12 cellular contexts compared by ENCODE assay signal in the genomic region with DNA sequence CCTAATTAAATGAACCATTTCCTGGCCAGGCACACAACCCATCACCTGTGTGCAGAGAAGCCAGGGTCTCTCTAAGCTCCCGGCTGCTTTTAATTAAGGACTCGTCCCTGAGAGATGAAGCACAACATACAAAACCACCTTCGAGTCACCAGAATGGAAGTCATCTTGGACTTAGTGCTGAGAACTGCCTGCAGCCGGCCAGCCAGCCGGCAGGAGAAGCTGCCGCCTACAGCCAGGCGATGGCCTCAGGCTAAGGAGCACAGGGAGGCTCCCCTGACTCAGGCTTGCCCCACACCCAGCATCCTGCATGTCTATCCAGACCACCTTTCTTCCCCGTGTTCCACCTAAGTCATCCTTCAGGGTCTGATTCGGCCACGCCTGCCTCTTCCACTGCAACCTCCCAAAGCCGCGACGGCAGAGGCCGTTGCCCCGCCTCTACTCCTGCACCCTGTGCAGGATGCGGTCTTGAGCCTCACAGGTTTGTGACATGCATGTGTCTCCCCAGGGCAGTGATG.
DNase-seq lines count a peak whose midpoint lies in the region; ATAC-seq, FAIRE-seq and TF ChIP-seq lines count a peak whose summit lies in the region.
"Had no signal": no experiment of that assay in that cellular context is flagged by ENCODE, and none has a peak within 500 bp of the region (broad histone marks: within the 10 kb centered on the region; RNA-seq: fewer than 3 reads in every experiment).

No MANE protein-coding gene starts in this region.

- CTCF ChIA-PET in AG04449 (lab: Yijun Ruan, JAX): interaction anchor here (0.7 to 2.5 kb wide), 9 partner anchors 10 to 266 kb away, joined by 3 to 11 read pairs (median 5); no protein-coding TSS in a partner anchor

- TF ChIP-seq POLR2A in GM12892 (IDR thresholded peaks at IDR 0.05; ENCODE audit: low read depth, low read length): no peak

- no peaks in the 10 kb centered on the region for H3K9me3 Mint-ChIP-seq in activated T-cell treated with anti-CD3 and anti-CD28 coated beads, Interleukin-2, amount 50 U/mL, for 72 hours

- peaks cover 85% of the 10 kb centered on the region for H3K4me1 Mint-ChIP-seq in activated T-cell treated with anti-CD3 and anti-CD28 coated beads, Interleukin-2, amount 50 U/mL, for 72 hours (ENCODE audit: low read depth)

- no peak for ATAC-seq in activated T-cell treated with anti-CD3 and anti-CD28 coated beads, Interleukin-2, amount 50 U/mL, for 72 hours (replicated peaks in 1 of 2)

- H3K4me3 ChIP-seq in AG04449 (ENCODE audit: low read depth, low read length): no peak overlapping the region

- POLR2A ChIA-PET in AG04449 (lab: Yijun Ruan, JAX): interaction anchor here (0.7 kb wide), 1 partner anchor 10 kb away, joined by 3 read pairs; no protein-coding TSS in a partner anchor

- DNase-seq in AG04449 (ENCODE audit: low read depth, low spot score): no peak
- no peak for DNase-seq in GM12892 (ENCODE audit: insufficient read length)
- DNase-seq in amniotic epithelial cell (ENCODE audit: low read depth): peak; percentile 47
- peak; percentile 50 for DNase-seq in hepatic stellate cell (ENCODE audit: low spot score)
- DNase-seq in activated effector memory CD4-positive, alpha-beta T cell treated with anti-CD3 and anti-CD28 coated beads, Interleukin-2, amount 50 U/mL, for 16 hours: no peak
- DNase-seq in CD1c-positive myeloid dendritic cell (ENCODE audit: extremely low spot score): no peak
- no peak for DNase-seq in DMS 273 (lab: John Stamatoyannopoulos, UW; ENCODE audit: unreplicated experiment)
- DNase-seq in activated T-cell treated with anti-CD3 and anti-CD28 coated beads, Interleukin-2, amount 50 U/mL, for 72 hours: no peak
- DNase-seq: head of caudate nucleus, NCI-H1436, substantia nigra had no signal

- H3K27me3 Mint-ChIP-seq in activated T-cell treated with anti-CD3 and anti-CD28 coated beads, Interleukin-2, amount 50 U/mL, for 72 hours (ENCODE audit: low read depth): no peaks in the 10 kb centered on the region

- no peak overlapping the region for H3K27ac Mint-ChIP-seq in activated T-cell treated with anti-CD3 and anti-CD28 coated beads, Interleukin-2, amount 50 U/mL, for 72 hours

- no peak overlapping the region for H3K4me3 Mint-ChIP-seq in activated T-cell treated with anti-CD3 and anti-CD28 coated beads, Interleukin-2, amount 50 U/mL, for 72 hours

- FAIRE-seq in GM12892 (lab: Jason Lieb, UNC): peak; percentile 5
- FAIRE-seq: GM18507 had no signal

- peak; percentile 35 for TF ChIP-seq CTCF in AG04449 (IDR thresholded peaks at IDR 0.05; ENCODE audit: insufficient read depth, low read length, missing control alignments)

- peaks cover 4 to 6% of the 10 kb centered on the region in 2 donors for H3K36me3 Mint-ChIP-seq in activated T-cell treated with anti-CD3 and anti-CD28 coated beads, Interleukin-2, amount 50 U/mL, for 72 hours (ENCODE audit: insufficient read depth in 2 of 2)

Comparison
In these comparisons a context has a peak if more than half of its experiments do, and no peak if none do; other contexts are left out.
1. DNase-seq: peak in amniotic epithelial cell (single experiment) and hepatic stellate cell (single experiment); none in AG04449 (single experiment), GM12892 (single experiment), activated effector memory CD4-positive, alpha-beta T cell treated with anti-CD3 and anti-CD28 coated beads, Interleukin-2, amount 50 U/mL, for 16 hours (single experiment), CD1c-positive myeloid dendritic cell (single experiment), DMS 273 (single experiment) and activated T-cell treated with anti-CD3 and anti-CD28 coated beads, Interleukin-2, amount 50 U/mL, for 72 hours (0 of 2).